Comparison of ENCODE assay signal across 1 cellular context in genomic region chr13:49436890-49437289, GRCh38.
TF ChIP-seq lines count a peak whose summit lies in the region.

No MANE protein-coding gene starts in this region.

TF ChIP-seq in K562, 482 proteins besides CTCF, POLR2A, EP300 and RAD21:
- TF ChIP-seq EWSR1 (IDR thresholded peaks at IDR 0.05; ENCODE audit: borderline replicate concordance, low read depth, partially characterized antibody): no peak
- TF ChIP-seq, protein P1, sequence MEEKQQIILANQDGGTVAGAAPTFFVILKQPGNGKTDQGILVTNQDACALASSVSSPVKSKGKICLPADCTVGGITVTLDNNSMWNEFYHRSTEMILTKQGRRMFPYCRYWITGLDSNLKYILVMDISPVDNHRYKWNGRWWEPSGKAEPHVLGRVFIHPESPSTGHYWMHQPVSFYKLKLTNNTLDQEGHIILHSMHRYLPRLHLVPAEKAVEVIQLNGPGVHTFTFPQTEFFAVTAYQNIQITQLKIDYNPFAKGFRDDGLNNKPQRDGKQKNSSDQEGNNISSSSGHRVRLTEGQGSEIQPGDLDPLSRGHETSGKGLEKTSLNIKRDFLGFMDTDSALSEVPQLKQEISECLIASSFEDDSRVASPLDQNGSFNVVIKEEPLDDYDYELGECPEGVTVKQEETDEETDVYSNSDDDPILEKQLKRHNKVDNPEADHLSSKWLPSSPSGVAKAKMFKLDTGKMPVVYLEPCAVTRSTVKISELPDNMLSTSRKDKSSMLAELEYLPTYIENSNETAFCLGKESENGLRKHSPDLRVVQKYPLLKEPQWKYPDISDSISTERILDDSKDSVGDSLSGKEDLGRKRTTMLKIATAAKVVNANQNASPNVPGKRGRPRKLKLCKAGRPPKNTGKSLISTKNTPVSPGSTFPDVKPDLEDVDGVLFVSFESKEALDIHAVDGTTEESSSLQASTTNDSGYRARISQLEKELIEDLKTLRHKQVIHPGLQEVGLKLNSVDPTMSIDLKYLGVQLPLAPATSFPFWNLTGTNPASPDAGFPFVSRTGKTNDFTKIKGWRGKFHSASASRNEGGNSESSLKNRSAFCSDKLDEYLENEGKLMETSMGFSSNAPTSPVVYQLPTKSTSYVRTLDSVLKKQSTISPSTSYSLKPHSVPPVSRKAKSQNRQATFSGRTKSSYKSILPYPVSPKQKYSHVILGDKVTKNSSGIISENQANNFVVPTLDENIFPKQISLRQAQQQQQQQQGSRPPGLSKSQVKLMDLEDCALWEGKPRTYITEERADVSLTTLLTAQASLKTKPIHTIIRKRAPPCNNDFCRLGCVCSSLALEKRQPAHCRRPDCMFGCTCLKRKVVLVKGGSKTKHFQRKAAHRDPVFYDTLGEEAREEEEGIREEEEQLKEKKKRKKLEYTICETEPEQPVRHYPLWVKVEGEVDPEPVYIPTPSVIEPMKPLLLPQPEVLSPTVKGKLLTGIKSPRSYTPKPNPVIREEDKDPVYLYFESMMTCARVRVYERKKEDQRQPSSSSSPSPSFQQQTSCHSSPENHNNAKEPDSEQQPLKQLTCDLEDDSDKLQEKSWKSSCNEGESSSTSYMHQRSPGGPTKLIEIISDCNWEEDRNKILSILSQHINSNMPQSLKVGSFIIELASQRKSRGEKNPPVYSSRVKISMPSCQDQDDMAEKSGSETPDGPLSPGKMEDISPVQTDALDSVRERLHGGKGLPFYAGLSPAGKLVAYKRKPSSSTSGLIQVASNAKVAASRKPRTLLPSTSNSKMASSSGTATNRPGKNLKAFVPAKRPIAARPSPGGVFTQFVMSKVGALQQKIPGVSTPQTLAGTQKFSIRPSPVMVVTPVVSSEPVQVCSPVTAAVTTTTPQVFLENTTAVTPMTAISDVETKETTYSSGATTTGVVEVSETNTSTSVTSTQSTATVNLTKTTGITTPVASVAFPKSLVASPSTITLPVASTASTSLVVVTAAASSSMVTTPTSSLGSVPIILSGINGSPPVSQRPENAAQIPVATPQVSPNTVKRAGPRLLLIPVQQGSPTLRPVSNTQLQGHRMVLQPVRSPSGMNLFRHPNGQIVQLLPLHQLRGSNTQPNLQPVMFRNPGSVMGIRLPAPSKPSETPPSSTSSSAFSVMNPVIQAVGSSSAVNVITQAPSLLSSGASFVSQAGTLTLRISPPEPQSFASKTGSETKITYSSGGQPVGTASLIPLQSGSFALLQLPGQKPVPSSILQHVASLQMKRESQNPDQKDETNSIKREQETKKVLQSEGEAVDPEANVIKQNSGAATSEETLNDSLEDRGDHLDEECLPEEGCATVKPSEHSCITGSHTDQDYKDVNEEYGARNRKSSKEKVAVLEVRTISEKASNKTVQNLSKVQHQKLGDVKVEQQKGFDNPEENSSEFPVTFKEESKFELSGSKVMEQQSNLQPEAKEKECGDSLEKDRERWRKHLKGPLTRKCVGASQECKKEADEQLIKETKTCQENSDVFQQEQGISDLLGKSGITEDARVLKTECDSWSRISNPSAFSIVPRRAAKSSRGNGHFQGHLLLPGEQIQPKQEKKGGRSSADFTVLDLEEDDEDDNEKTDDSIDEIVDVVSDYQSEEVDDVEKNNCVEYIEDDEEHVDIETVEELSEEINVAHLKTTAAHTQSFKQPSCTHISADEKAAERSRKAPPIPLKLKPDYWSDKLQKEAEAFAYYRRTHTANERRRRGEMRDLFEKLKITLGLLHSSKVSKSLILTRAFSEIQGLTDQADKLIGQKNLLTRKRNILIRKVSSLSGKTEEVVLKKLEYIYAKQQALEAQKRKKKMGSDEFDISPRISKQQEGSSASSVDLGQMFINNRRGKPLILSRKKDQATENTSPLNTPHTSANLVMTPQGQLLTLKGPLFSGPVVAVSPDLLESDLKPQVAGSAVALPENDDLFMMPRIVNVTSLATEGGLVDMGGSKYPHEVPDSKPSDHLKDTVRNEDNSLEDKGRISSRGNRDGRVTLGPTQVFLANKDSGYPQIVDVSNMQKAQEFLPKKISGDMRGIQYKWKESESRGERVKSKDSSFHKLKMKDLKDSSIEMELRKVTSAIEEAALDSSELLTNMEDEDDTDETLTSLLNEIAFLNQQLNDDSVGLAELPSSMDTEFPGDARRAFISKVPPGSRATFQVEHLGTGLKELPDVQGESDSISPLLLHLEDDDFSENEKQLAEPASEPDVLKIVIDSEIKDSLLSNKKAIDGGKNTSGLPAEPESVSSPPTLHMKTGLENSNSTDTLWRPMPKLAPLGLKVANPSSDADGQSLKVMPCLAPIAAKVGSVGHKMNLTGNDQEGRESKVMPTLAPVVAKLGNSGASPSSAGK (IDR thresholded peaks at IDR 0.05): no peak
- TF ChIP-seq ETV6 (IDR thresholded peaks at IDR 0.05; ENCODE audit: borderline replicate concordance in 1 of 2, low read depth in 2 of 2, low read length in 1 of 2): no peak
- TF ChIP-seq ETV6 (CRISPR knock-in tag; IDR thresholded peaks at IDR 0.05; ENCODE audit: borderline replicate concordance): no peak
- no peak for TF ChIP-seq ELK3 (CRISPR knock-in tag; IDR thresholded peaks at IDR 0.05)
- no peak for TF ChIP-seq ETS2 (tag; IDR thresholded peaks at IDR 0.05; ENCODE audit: borderline replicate concordance, poor library complexity, severe bottlenecking)
